8 cellular contexts compared by ENCODE assay signal in genomic region chr3:185976977-185977678, GRCh38. TPM values are rescaled to one million over a fixed set of nuclear protein-coding genes. Genes with fewer than 3 reads are reported as not detected.
A peak's percentile ranks its signal among the peaks of the same experiment; 100 is the strongest.
DNase-seq lines count a peak whose midpoint lies in the region; ATAC-seq and TF ChIP-seq lines count a peak whose summit lies in the region.

No MANE protein-coding gene starts in this region.

- H3K9me2 ChIP-seq in DOHH2 (replicated peaks; ENCODE audit: control insufficient read depth, low read length), result no peaks in the 10 kb centered on the region

- no peak for TF ChIP-seq EP300 in suprapubic skin (IDR thresholded peaks at IDR 0.05)

- no peaks in the 10 kb centered on the region for H3K9me3 ChIP-seq in DOHH2 (ENCODE audit: control insufficient read depth, insufficient read depth, low read length)
- no peaks in the 10 kb centered on the region for H3K9me3 ChIP-seq in suprapubic skin

- peak; percentile 67 for ATAC-seq in GM21717 (IDR thresholded peaks at IDR 0.05; ENCODE audit: unreplicated experiment)

- DNase-seq in LHCN-M2 (ENCODE audit: low read depth), result peak; percentile 55
- DNase-seq in SHP77 (lab: John Stamatoyannopoulos, UW), result peak; percentile 32 to 53
- peak; percentile 74 for DNase-seq in activated T-helper 9 cell treated with anti-CD3 and anti-CD28 coated beads, Interleukin-2, amount 50 U/mL, for 16 hours (ENCODE audit: low read depth)
- DNase-seq in fibroblast of villous mesenchyme (ENCODE audit: low read depth), result peak; percentile 64
- DNase-seq in occipital lobe (lab: John Stamatoyannopoulos, UW), result peak; percentile 51
- DNase-seq in suprapubic skin (ENCODE audit: low spot score in 2 of 2), result peak; percentile 81 to 87

- H3K4me3 ChIP-seq in DOHH2 (ENCODE audit: low read length) (no peak overlapping the region), fibroblast of villous mesenchyme (ENCODE audit: low read depth, low read length) (no peak overlapping the region), suprapubic skin (no peak overlapping the region)

- H3K27me3 ChIP-seq in DOHH2 (ENCODE audit: control insufficient read depth, low read length) (peaks cover 15% of the 10 kb centered on the region), suprapubic skin (no peaks in the 10 kb centered on the region)

- H3K36me3 ChIP-seq in DOHH2 (ENCODE audit: control insufficient read depth, low read length) (no peaks in the 10 kb centered on the region), suprapubic skin (peaks cover 9% of the 10 kb centered on the region)

- H3K27ac ChIP-seq in DOHH2 (ENCODE audit: low read depth, low read length) (no peak overlapping the region), suprapubic skin (no peak overlapping the region)

- no peak overlapping the region for H3K4me2 ChIP-seq in DOHH2 (ENCODE audit: low read length)

- H3K4me1 ChIP-seq in DOHH2 (ENCODE audit: control insufficient read depth, low read length) (no peaks in the 10 kb centered on the region), suprapubic skin (no peaks in the 10 kb centered on the region)

- TF ChIP-seq CTCF in DOHH2 (IDR thresholded peaks at IDR 0.05; ENCODE audit: low read depth, low read length, poor library complexity, severe bottlenecking) (peak; percentile 94), fibroblast of villous mesenchyme (IDR thresholded peaks at IDR 0.05; ENCODE audit: insufficient read depth, low read depth, low read length) (peak; percentile 96), suprapubic skin (IDR thresholded peaks at IDR 0.05) (peak; percentile 51 to 84)

- H4K20me1 ChIP-seq in DOHH2 (ENCODE audit: control insufficient read depth, insufficient read depth, low read depth, low read length), result no peaks in the 10 kb centered on the region

- H3F3A ChIP-seq in DOHH2 (ENCODE audit: control insufficient read depth, insufficient read depth), result no peaks in the 10 kb centered on the region

- whole genome bisulfite sequencing in suprapubic skin, result 43% methylated on average over 6 of the region's 6 CpGs

- no peaks in the 10 kb centered on the region for H3K79me2 ChIP-seq in DOHH2 (ENCODE audit: control insufficient read depth, low read length)

- no peak for TF ChIP-seq POLR2A in suprapubic skin (IDR thresholded peaks at IDR 0.05)

RNA-seq across cellular contexts. Expression of gene TRA2B, which starts 39.3 kb away (rescaled TPM):
- total RNA-seq in LHCN-M2 (2014; rRNA removed), result 257 and 361 TPM in 2 replicates
- 128 TPM for polyA plus RNA-seq in LHCN-M2 (2012)
- total RNA-seq in fibroblast of villous mesenchyme, result 150 and 182 TPM in 2 replicates
- total RNA-seq in occipital lobe, result 174 TPM
- 100 to 1,000 TPM; 149 to 410 (median 231) TPM for total RNA-seq in suprapubic skin
